In genomic region chr19:41958367-41959055, GRCh38 we compare ENCODE assay signal across 8 cellular contexts. TPM values are rescaled to one million over a fixed set of nuclear protein-coding genes. Genes with fewer than 3 reads are reported as not detected.
A peak's percentile ranks its signal among the peaks of the same experiment; 100 is the strongest.
DNase-seq lines count a peak whose midpoint lies in the region; ATAC-seq, FAIRE-seq and TF ChIP-seq lines count a peak whose summit lies in the region.

No MANE protein-coding gene starts in this region.

- peak; percentile 86 for DNase-seq in EH (ENCODE audit: low read depth)
- DNase-seq in HFFc6, result peak; percentile 53
- peak; percentile 59 for DNase-seq in NCI-H2107 (lab: John Stamatoyannopoulos, UW)
- DNase-seq in activated B cell treated with CpG ODN at 0.5 μM for 24 hours, result peak; percentile 76
- DNase-seq in bronchial epithelial cell (ENCODE audit: low read depth), result peak; percentile 54
- peak; percentile 95 for DNase-seq in islet precursor cell
- peak; percentile 69 to 84 (median 82) for DNase-seq in stimulated activated CD4-positive, alpha-beta T cell treated with anti-CD3 and anti-CD28 coated beads, Interleukin-12 subunit alpha, Interleukin-12 subunit beta, amount 100 ng/mL, for 48 hours (ENCODE audit: low read depth in 2 of 3, low spot score in 1 of 3)
- no peak for DNase-seq in foreskin melanocyte

- H3K27ac Mint-ChIP-seq in HFFc6, result peak overlapping the region; percentile 88
- peak overlapping the region; percentile 90 for H3K27ac Mint-ChIP-seq in activated B cell treated with CpG ODN at 0.5 μM for 24 hours

- H3K27me3 ChIP-seq in bronchial epithelial cell (ENCODE audit: control insufficient read depth, insufficient read depth, low read length), result no peaks in the 10 kb centered on the region

- ATAC-seq in activated B cell treated with CpG ODN at 0.5 μM for 24 hours (ENCODE audit: low read depth), result peak; percentile 63

- CTCF ChIA-PET in activated B cell treated with CpG ODN at 0.5 μM for 24 hours (lab: Charles Lee), result interaction anchor here (1.0 to 3.8 kb wide), 6 partner anchors 12 to 167 kb away, joined by 3 to 23 read pairs (median 7); partner anchors contain the start of gene RPS19

- H3K4me1 Mint-ChIP-seq in HFFc6 (ENCODE audit: low read depth) (peaks cover 21% of the 10 kb centered on the region), activated B cell treated with CpG ODN at 0.5 μM for 24 hours (peaks cover 17% of the 10 kb centered on the region)

- no peak for TF ChIP-seq CTCF in HFFc6 (IDR thresholded peaks at IDR 0.05)
- TF ChIP-seq CTCF in activated B cell treated with CpG ODN at 0.5 μM for 24 hours (IDR thresholded peaks at IDR 0.05), result no peak
- no peak for TF ChIP-seq CTCF in bronchial epithelial cell (IDR thresholded peaks at IDR 0.05; ENCODE audit: insufficient read depth, low read length, severe bottlenecking)

- peak overlapping the region; percentile 94 for H3K4me3 Mint-ChIP-seq in HFFc6
- H3K4me3 Mint-ChIP-seq in activated B cell treated with CpG ODN at 0.5 μM for 24 hours, result peak overlapping the region; percentile 90

- H3K27me3 Mint-ChIP-seq in HFFc6 (ENCODE audit: insufficient read depth), result peaks cover 7% of the 10 kb centered on the region
- no peaks in the 10 kb centered on the region for H3K27me3 Mint-ChIP-seq in activated B cell treated with CpG ODN at 0.5 μM for 24 hours

- H3K9me3 Mint-ChIP-seq in HFFc6 (no peaks in the 10 kb centered on the region), activated B cell treated with CpG ODN at 0.5 μM for 24 hours (no peaks in the 10 kb centered on the region)

- H3K36me3 Mint-ChIP-seq in HFFc6 (ENCODE audit: low read depth), result peaks cover 9% of the 10 kb centered on the region
- H3K36me3 Mint-ChIP-seq in activated B cell treated with CpG ODN at 0.5 μM for 24 hours (ENCODE audit: low read depth), result peaks cover 18% of the 10 kb centered on the region

- intact Hi-C loops in activated B cell treated with CpG ODN at 0.5 μM for 24 hours (cut with micrococcal nuclease), result loop anchor here (1.0 to 10.0 kb wide), 6 partner anchors 74 to 1184 kb away; partner anchors contain the start of genes CD79A, MEGF8, MIA and RAB4B

- POLR2A ChIA-PET in activated B cell treated with CpG ODN at 0.5 μM for 24 hours (lab: Charles Lee), result interaction anchor here (0.6 to 3.6 kb wide), 14 partner anchors 11 to 614 kb away, joined by 3 to 38 read pairs (median 6); partner anchors contain the start of genes ARHGEF1, CD79A and RPS19

- peak overlapping the region; percentile 85 for H3K4me3 ChIP-seq in bronchial epithelial cell (ENCODE audit: low read depth, low read length)

- H3K36me3 ChIP-seq in bronchial epithelial cell (ENCODE audit: control insufficient read depth, insufficient read depth, low read length), result peaks cover 2% of the 10 kb centered on the region

- FAIRE-seq in bronchial epithelial cell (lab: Jason Lieb, UNC), result no peak

RNA-seq across cellular contexts. Expression of gene RABAC1, which starts 0.6 kb away (rescaled TPM):
- total RNA-seq in HFFc6 (2021; fragmentation: NEBNext Ultra II Directional; extraction: Animal tissue kit (Norgen Biotek cat#: 25700)), result 100 to 1,000 TPM; 245 to 349 (median 258) TPM
- total RNA-seq in activated B cell treated with CpG ODN at 0.5 μM for 24 hours, result 96.7 and 102 TPM in 2 replicates
- 96.6 and 98.4 TPM in 2 replicates for total RNA-seq in bronchial epithelial cell

RNA-seq across cellular contexts. Expression of gene ERFL, which starts 30.3 kb away (rescaled TPM):
- total RNA-seq in HFFc6 (2021; fragmentation: NEBNext Ultra II Directional; extraction: Animal tissue kit (Norgen Biotek cat#: 25700)), result under 1 TPM in 4 of 6 experiments, not detected in 2; 0.09 to 0.17 (median 0.12) TPM
- total RNA-seq in activated B cell treated with CpG ODN at 0.5 μM for 24 hours, result 0.64 and 1.1 TPM in 2 replicates
- total RNA-seq in bronchial epithelial cell, result under 0.01 TPM in 2 replicates

RNA-seq across cellular contexts. Expression of gene ATP1A3, which starts 35.5 kb away (rescaled TPM):
- total RNA-seq in HFFc6 (2021; fragmentation: NEBNext Ultra II Directional; extraction: Animal tissue kit (Norgen Biotek cat#: 25700)), result under 1 TPM in 4 of 6 experiments, not detected in 2; 0.10 to 0.66 (median 0.33) TPM
- total RNA-seq in activated B cell treated with CpG ODN at 0.5 μM for 24 hours (1.4 and 1.8 TPM in 2 replicates), bronchial epithelial cell (0.13 TPM in 1 of 2 replicates, not detected in the other)
